In genomic region chr4:2963185-2964076, GRCh38 we compare ENCODE assay signal across 8 cellular contexts. TPM values are rescaled to one million over a fixed set of nuclear protein-coding genes. Genes with fewer than 3 reads are reported as not detected.
DNase-seq lines count a peak whose midpoint lies in the region; ATAC-seq and TF ChIP-seq lines count a peak whose summit lies in the region.

GRK4 (plus strand) TSS chr4:2963571; CDS start chr4:2964071, 500 bp downstream.
NOP14 (minus strand) TSS chr4:2963406; CDS start chr4:2963319, 87 bp downstream.

- TF ChIP-seq CTCF in RWPE1 (conservative IDR thresholded peaks at IDR 0.05; ENCODE audit: low read depth) (peak; percentile 12; the same call in 1 of the 2 replicates), fibroblast of the aortic adventitia (IDR thresholded peaks at IDR 0.05; ENCODE audit: insufficient read depth, low read length) (peak; percentile 41), nephron (IDR thresholded peaks at IDR 0.05; ENCODE audit: unreplicated experiment in 3 of 3) (peak; percentile 30 to 53 (median 36))

- CTCF ChIA-PET in RWPE1 (lab: Yijun Ruan, JAX): interaction anchor here (1.3 kb wide), 1 partner anchor 75 kb away, joined by 6 read pairs; no protein-coding TSS in a partner anchor

- H3K27me3 Mint-ChIP-seq in nephron (ENCODE audit: low read depth): no peaks in the 10 kb centered on the region

- H3K27ac ChIP-seq in RWPE1: peak within 1 kb of the TSS; percentile 79

- peaks cover 41% of the 10 kb centered on the region for H3K4me1 Mint-ChIP-seq in nephron

- no peaks in the 10 kb centered on the region for H3K36me3 ChIP-seq in H7 (replicated peaks; ENCODE audit: control insufficient read depth, insufficient read depth, low read length)

- H3K9me3 Mint-ChIP-seq in nephron: no peaks in the 10 kb centered on the region

- peak within 1 kb of the TSS; percentile 94 to 96 (median 94) for H3K4me3 Mint-ChIP-seq in nephron

- ATAC-seq in stimulated activated naive CD8-positive, alpha-beta T cell treated with anti-CD3 and anti-CD28 coated beads, Interleukin-15, Interleukin-2, amounts not matched to agents 100 U/mL and 50 U/mL, for 24 hours: peak; percentile 95

- H3K36me3 Mint-ChIP-seq in nephron (ENCODE audit: low read depth): peaks cover 3% of the 10 kb centered on the region

- H3K4me3 ChIP-seq in H7 (ENCODE audit: insufficient read depth, low read depth, low read length) (peak within 1 kb of the TSS; percentile 75), fibroblast of the aortic adventitia (ENCODE audit: low read depth, low read length) (peak within 1 kb of the TSS; percentile 94)

- H3K27ac Mint-ChIP-seq in nephron: peak within 1 kb of the TSS; percentile 83 to 98 (median 87)

- peak; percentile 97 for DNase-seq in G401 (ENCODE audit: low spot score)
- peak; percentile 96 for DNase-seq in H7
- peak; percentile 99 for DNase-seq in LoVo (ENCODE audit: low spot score)
- DNase-seq in RWPE1 (ENCODE audit: low spot score): peak; percentile 93
- DNase-seq in activated effector memory CD4-positive, alpha-beta T cell treated with Interleukin-2 at 50 U/mL for 16 hours: peak; percentile 94
- DNase-seq in fibroblast of the aortic adventitia (ENCODE audit: low read depth): peak; percentile 97
- DNase-seq in stimulated activated naive CD8-positive, alpha-beta T cell treated with anti-CD3 and anti-CD28 coated beads, Interleukin-15, Interleukin-2, amounts not matched to agents 100 U/mL and 50 U/mL, for 24 hours: peak; percentile 96

- POLR2A ChIA-PET in RWPE1 (lab: Yijun Ruan, JAX; ENCODE audit: low non-redundant PET): interaction anchor here (1.0 kb wide), 1 partner anchor 33 kb away, joined by 3 read pairs; no protein-coding TSS in a partner anchor

- in situ Hi-C loops in G401 (cut with HindIII; ENCODE audit: low sequenced_read_pairs): no loop called here

- H3K27me3 ChIP-seq in H7 (ENCODE audit: control insufficient read depth, insufficient read depth, low read length): peaks cover 7% of the 10 kb centered on the region

RNA-seq across cellular contexts. Expression of gene GRK4, which starts in this region (rescaled TPM):
- 2.0 and 4.2 TPM in 2 replicates for total RNA-seq in G401 (2014; rRNA removed; shearing (Covaris generic))
- total RNA-seq in H7 (2014; rRNA removed; shearing (Covaris generic)): 0.48 and 1.9 TPM in 2 replicates
- total RNA-seq in fibroblast of the aortic adventitia (ENCODE audit: low replicate concordance): 8.6 and 16.5 TPM in 2 replicates

RNA-seq across cellular contexts. Expression of gene NOP14, which starts in this region (rescaled TPM):
- total RNA-seq in G401 (2014; rRNA removed; shearing (Covaris generic)): 25.8 and 55.4 TPM in 2 replicates
- 17.3 and 19.2 TPM in 2 replicates for total RNA-seq in H7 (2014; rRNA removed; shearing (Covaris generic))
- 25.6 and 46.7 TPM in 2 replicates for total RNA-seq in fibroblast of the aortic adventitia (ENCODE audit: low replicate concordance)

Comparison
In these comparisons a context has a peak if more than half of its experiments do, and no peak if none do; other contexts are left out.
1. Peak in every context shown above with its lines: DNase-seq, ATAC-seq, H3K4me3 ChIP-seq and H3K27ac ChIP-seq.